Comparison of ENCODE assay signal across 19 cellular contexts in the genomic region with DNA sequence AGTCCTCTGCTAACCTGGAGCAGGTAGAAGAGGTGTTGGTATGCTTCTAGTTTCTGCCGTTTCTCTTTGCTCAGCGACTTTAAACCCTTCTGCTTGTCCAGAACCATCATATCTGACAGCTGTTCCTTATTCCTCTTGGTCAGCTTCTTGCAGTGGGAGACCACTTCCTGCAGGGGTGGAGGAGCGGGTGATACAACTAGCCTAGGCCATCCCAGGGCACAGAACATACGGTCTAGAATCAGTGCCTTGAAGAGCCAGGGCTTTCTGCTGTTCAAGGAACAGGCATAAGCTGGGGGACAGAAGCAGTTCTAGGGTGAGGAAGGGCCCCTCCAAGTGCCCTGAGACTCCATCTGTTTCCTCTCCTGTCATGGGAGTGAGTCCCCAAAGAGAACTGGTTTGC. TPM values are rescaled to one million over a fixed set of nuclear protein-coding genes. Genes with fewer than 3 reads are reported as not detected.
"Had no signal": no experiment of that assay in that cellular context is flagged by ENCODE, and none has a peak within 500 bp of the region (broad histone marks: within the 10 kb centered on the region; RNA-seq: fewer than 3 reads in every experiment).

No MANE protein-coding gene starts in this region.

- H3K9me3 ChIP-seq: colonic mucosa, lower lobe of right lung, prostate gland had no signal

- H3K4me1 ChIP-seq: colonic mucosa, lower lobe of right lung, prostate gland had no signal

- DNase-seq: colonic mucosa; effector CD4-positive, alpha-beta T cell; foreskin melanocyte; lower lobe of right lung; mesenchymal stem cell; midbrain; naive B cell; stimulated activated CD4-positive, alpha-beta T cell treated with anti-CD3 and anti-CD28 coated beads, Interleukin-2, amount 100 ng/mL, for 48 hours; stimulated activated naive CD4-positive, alpha-beta T cell treated with Interleukin-2 at 50 U/mL for 16 hours; trophoblast cell had no signal

- H3K27ac ChIP-seq: colonic mucosa, hepatocyte, lower lobe of right lung, parathyroid adenoma, prostate gland had no signal

- H3K4me3 ChIP-seq: colonic mucosa, hepatocyte, lower lobe of right lung, prostate gland, smooth muscle cell had no signal

- H3K27me3 ChIP-seq: colonic mucosa, hepatocyte had no signal

RNA-seq across cellular contexts. Expression of a gene that starts 39.7 kb away (rescaled TPM):
- total RNA-seq: cerebellum, colonic mucosa, dermis microvascular lymphatic vessel endothelial cell, hepatocyte, kidney epithelial cell, lower lobe of right lung, omental fat pad, prostate gland, renal cortical epithelial cell, smooth muscle cell had no signal
- polyA plus RNA-seq: hepatocyte, smooth muscle cell had no signal
